8 cellular contexts compared by ENCODE assay signal in the genomic region with DNA sequence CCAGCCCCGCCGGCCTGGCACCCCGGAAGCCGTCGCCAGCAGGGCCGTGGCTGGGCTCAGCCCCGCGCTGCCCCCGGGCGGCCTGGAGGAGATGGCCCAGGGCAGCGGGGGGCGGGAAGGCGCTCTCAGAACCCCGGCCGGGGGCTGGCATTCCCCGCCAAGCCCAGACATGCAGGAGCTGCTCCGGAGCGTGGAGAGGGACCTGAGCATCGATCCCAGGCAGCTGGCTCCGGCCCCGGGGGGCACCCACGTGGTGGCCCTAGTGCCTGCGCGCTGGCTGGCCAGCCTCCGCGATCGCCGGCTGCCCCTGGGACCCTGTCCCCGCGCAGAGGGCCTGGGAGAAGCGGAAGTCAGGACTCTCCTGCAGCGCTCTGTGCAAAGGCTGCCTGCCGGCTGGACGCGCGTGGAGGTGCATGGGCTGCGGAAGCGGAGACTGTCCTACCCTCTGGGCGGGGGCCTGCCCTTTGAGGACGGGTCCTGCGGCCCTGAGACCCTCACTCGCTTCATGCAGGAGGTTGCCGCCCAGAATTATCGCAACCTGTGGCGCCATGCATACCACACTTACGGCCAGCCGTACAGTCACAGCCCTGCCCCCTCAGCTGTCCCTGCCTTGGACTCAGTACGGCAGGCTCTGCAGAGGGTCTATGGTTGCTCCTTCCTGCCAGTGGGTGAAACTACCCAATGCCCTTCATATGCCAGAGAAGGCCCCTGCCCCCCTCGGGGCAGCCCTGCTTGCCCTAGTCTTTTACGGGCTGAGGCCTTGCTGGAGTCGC. TPM values are rescaled to one million over a fixed set of nuclear protein-coding genes. Genes with fewer than 3 reads are reported as not detected.
DNase-seq lines count a peak whose midpoint lies in the region; ATAC-seq and TF ChIP-seq lines count a peak whose summit lies in the region.

No MANE protein-coding gene starts in this region.

- peak in 1 of 3 donors; percentile 37 for DNase-seq in CD4-positive, CD25-positive, alpha-beta regulatory T cell
- DNase-seq in MM.1S (peak; percentile 11), mammary epithelial cell (no peak), thoracic aorta (ENCODE audit: low spot score) (no peak), epidermal melanocyte (ENCODE audit: insufficient read length, low spot score) (no peak)

- H3K27me3 Mint-ChIP-seq in CD4-positive, CD25-positive, alpha-beta regulatory T cell, result no peaks in the 10 kb centered on the region

- H3K9ac ChIP-seq in MM.1S (ENCODE audit: low read length) (peak overlapping the region; percentile 59), mammary epithelial cell (ENCODE audit: insufficient read depth, low read length) (no peak overlapping the region), liver (ENCODE audit: low read depth in 1 of 2, low read length in 2 of 2) (no peak overlapping the region)

- no peak for TF ChIP-seq RAD21 in liver (IDR thresholded peaks at IDR 0.05)

- no peaks in the 10 kb centered on the region for H4K20me1 ChIP-seq in MM.1S (ENCODE audit: insufficient read depth, low read length)
- H4K20me1 ChIP-seq in mammary epithelial cell (ENCODE audit: insufficient read depth, low read length), result no peaks in the 10 kb centered on the region

- peak; percentile 41 to 60 for ATAC-seq in CD4-positive, CD25-positive, alpha-beta regulatory T cell (ENCODE audit: low read depth in 2 of 2)
- ATAC-seq in GM21390 (IDR thresholded peaks at IDR 0.05; ENCODE audit: unreplicated experiment), result peak; percentile 30
- peak; percentile 13 for ATAC-seq in thoracic aorta (ENCODE audit: insufficient number of reproducible peaks, low FRiP score, low read depth)
- no peak for ATAC-seq in HG03342 (IDR thresholded peaks at IDR 0.05; ENCODE audit: unreplicated experiment)

- CTCF ChIA-PET in mammary epithelial cell (lab: Charles Lee; ENCODE audit: low non-redundant PET), result no interaction called here

- no peak for TF ChIP-seq CTCF in MM.1S (IDR thresholded peaks at IDR 0.05; ENCODE audit: low read length)
- no peak for TF ChIP-seq CTCF in mammary epithelial cell (conservative IDR thresholded peaks at IDR 0.05 in 1 of 2, IDR thresholded peaks at IDR 0.05 in 1 of 2; ENCODE audit: extremely low read depth in 1 of 2, insufficient read depth in 1 of 2, low read depth in 1 of 2, low read length in 2 of 2)
- no peak for TF ChIP-seq CTCF in liver (IDR thresholded peaks at IDR 0.05; ENCODE audit: low read depth, low read length, missing input control)
- TF ChIP-seq CTCF in thoracic aorta (IDR thresholded peaks at IDR 0.05), result no peak

- peaks cover 5 to 60% (median 18%) of the 10 kb centered on the region in 4 donors for H3K4me1 Mint-ChIP-seq in CD4-positive, CD25-positive, alpha-beta regulatory T cell

- H3K4me2 ChIP-seq in MM.1S (ENCODE audit: low read depth, low read length), result peak overlapping the region; percentile 95
- H3K4me2 ChIP-seq in mammary epithelial cell (ENCODE audit: insufficient read depth, low read depth, low read length), result peak overlapping the region; percentile 98

- H3K27ac Mint-ChIP-seq in CD4-positive, CD25-positive, alpha-beta regulatory T cell, result peak overlapping the region in 2 of 3 donors; percentile 44 to 77

- dilution Hi-C loops in mammary epithelial cell (cut with HindIII; ENCODE audit: low sequenced_read_pairs), result no loop called here

- peak overlapping the region; percentile 6 for H3K4me3 ChIP-seq in CD4-positive, CD25-positive, alpha-beta regulatory T cell (ENCODE audit: low read depth, low read length)
- H3K4me3 ChIP-seq in MM.1S (ENCODE audit: low read length), result peak overlapping the region; percentile 73
- peak overlapping the region; percentile 39 to 60 (median 56) for H3K4me3 ChIP-seq in mammary epithelial cell (replicated peaks in 1 of 3; ENCODE audit: insufficient read depth in 1 of 3, low read depth in 2 of 3, low read length in 3 of 3)
- peak overlapping the region; percentile 70 to 98 (median 81) for H3K4me3 ChIP-seq in liver (ENCODE audit: low read depth in 1 of 3, low read length in 3 of 3)
- peak overlapping the region; percentile 83 for H3K4me3 ChIP-seq in thoracic aorta

- H3K79me2 ChIP-seq in MM.1S (ENCODE audit: low read length) (peaks cover 20% of the 10 kb centered on the region), mammary epithelial cell (ENCODE audit: insufficient read depth, low read length) (peaks cover 25% of the 10 kb centered on the region)

- no peaks in the 10 kb centered on the region for H3K27me3 ChIP-seq in CD4-positive, CD25-positive, alpha-beta regulatory T cell (ENCODE audit: control insufficient read depth, insufficient read depth, low read length)
- H3K27me3 ChIP-seq in MM.1S (replicated peaks; ENCODE audit: insufficient read depth, low read length) (no peaks in the 10 kb centered on the region), mammary epithelial cell (ENCODE audit: insufficient read depth, low read length) (no peaks in the 10 kb centered on the region), liver (ENCODE audit: control insufficient read depth in 4 of 4, insufficient read depth in 4 of 4, low read length in 3 of 4) (no peaks in the 10 kb centered on the region), thoracic aorta (replicated peaks; ENCODE audit: insufficient read depth) (no peaks in the 10 kb centered on the region)

- peak overlapping the region; percentile 65 to 85 (median 82) for H3K4me3 Mint-ChIP-seq in CD4-positive, CD25-positive, alpha-beta regulatory T cell

- no peaks in the 10 kb centered on the region for H3K9me3 ChIP-seq in CD4-positive, CD25-positive, alpha-beta regulatory T cell (ENCODE audit: control insufficient read depth in 2 of 2, low read length in 2 of 2)
- H3K9me3 ChIP-seq in MM.1S (replicated peaks; ENCODE audit: insufficient read depth, low read length) (no peaks in the 10 kb centered on the region), mammary epithelial cell (replicated peaks; ENCODE audit: insufficient read depth, low read length) (no peaks in the 10 kb centered on the region), liver (ENCODE audit: control insufficient read depth in 4 of 4, low read length in 3 of 4) (no peaks in the 10 kb centered on the region), thoracic aorta (no peaks in the 10 kb centered on the region)

- H3K27ac ChIP-seq in CD4-positive, CD25-positive, alpha-beta regulatory T cell (ENCODE audit: insufficient read depth, low read length, poor library complexity, severe bottlenecking), result no peak overlapping the region
- H3K27ac ChIP-seq in MM.1S (ENCODE audit: low read length) (no peak overlapping the region), mammary epithelial cell (ENCODE audit: insufficient read depth, low read depth, low read length) (no peak overlapping the region), liver (ENCODE audit: low read depth in 1 of 2, low read length in 2 of 2) (peak overlapping the region; percentile 79 to 80), thoracic aorta (peak overlapping the region; percentile 73)

- TSS peak; percentile 15 for BruUV-seq in mammary epithelial cell (replicated peaks; lab: Mats Ljungman, UMichigan)

- H3F3A ChIP-seq in MM.1S (ENCODE audit: insufficient read depth, low read length), result peaks cover 5% of the 10 kb centered on the region; the same call in 1 of the 2 replicates

- no peaks in the 10 kb centered on the region for H3K9me2 ChIP-seq in MM.1S (replicated peaks; ENCODE audit: insufficient read depth, low read length)

- H2AFZ ChIP-seq in MM.1S (ENCODE audit: low read length), result peak overlapping the region; percentile 55
- peak overlapping the region; percentile 79 for H2AFZ ChIP-seq in mammary epithelial cell (ENCODE audit: low read depth, low read length)

- H3K9me3 Mint-ChIP-seq in CD4-positive, CD25-positive, alpha-beta regulatory T cell, result no peaks in the 10 kb centered on the region

- in situ Hi-C loops in mammary epithelial cell (cut with MboI; ENCODE audit: low sequenced_read_pairs in 2 of 2), result loop anchor here (5.0 to 25.0 kb wide), 3 partner anchors 62 to 312 kb away; a partner anchor contains a TSS

- intact Hi-C loops in mammary epithelial cell (cut with micrococcal nuclease), result no loop called here

- peaks cover 17% of the 10 kb centered on the region for H3K36me3 ChIP-seq in CD4-positive, CD25-positive, alpha-beta regulatory T cell (ENCODE audit: control insufficient read depth, insufficient read depth, low read length)
- no peaks in the 10 kb centered on the region for H3K36me3 ChIP-seq in MM.1S (replicated peaks; ENCODE audit: insufficient read depth, low read length)
- no peaks in the 10 kb centered on the region for H3K36me3 ChIP-seq in mammary epithelial cell (ENCODE audit: insufficient read depth, low read length)
- H3K36me3 ChIP-seq in liver (ENCODE audit: control insufficient read depth in 4 of 4, insufficient read depth in 3 of 4, low read depth in 1 of 4, low read length in 3 of 4), result peaks cover 0 to 5% (median 0%) of the 10 kb centered on the region in 4 donors
- peaks cover 13% of the 10 kb centered on the region for H3K36me3 ChIP-seq in thoracic aorta

- peaks cover 7% of the 10 kb centered on the region for H3K36me3 Mint-ChIP-seq in CD4-positive, CD25-positive, alpha-beta regulatory T cell

- 42% methylated on average over 12 of the region's 51 CpGs for WGBS in mammary epithelial cell (ENCODE audit: low coverage, missing lambda C conversion rate)
- WGBS in liver, result 9% methylated on average over 51 of the region's 51 CpGs

- peaks cover 59% of the 10 kb centered on the region for H3K4me1 ChIP-seq in CD4-positive, CD25-positive, alpha-beta regulatory T cell (ENCODE audit: control insufficient read depth, insufficient read depth, low read length, poor library complexity, severe bottlenecking)
- H3K4me1 ChIP-seq in MM.1S (ENCODE audit: low read length) (peaks cover 17% of the 10 kb centered on the region), mammary epithelial cell (ENCODE audit: insufficient read depth, low read length) (peaks cover 43% of the 10 kb centered on the region), liver (ENCODE audit: control insufficient read depth in 4 of 4, insufficient read depth in 4 of 4, low read length in 3 of 4) (peaks cover 17 to 56% (median 37%) of the 10 kb centered on the region in 4 donors), thoracic aorta (ENCODE audit: control insufficient read depth in 1 of 2, low read depth in 2 of 2) (peaks cover 12 to 25% of the 10 kb centered on the region in 2 donors)

RNA-seq across cellular contexts. Expression of a gene that starts 0.6 kb away (rescaled TPM):
- 48.4 TPM for total RNA-seq in CD4-positive, CD25-positive, alpha-beta regulatory T cell
- 10 to 100 TPM; 10.6 to 15.5 (median 11.1) TPM for polyA plus RNA-seq in CD4-positive, CD25-positive, alpha-beta regulatory T cell
- total RNA-seq in mammary epithelial cell (10 to 100 TPM; 17.8 to 35.5 TPM), liver (10 to 100 TPM; 39.2 to 41.8 TPM), thoracic aorta (10 to 100 TPM; 32.7 to 41.8 TPM)
- polyA plus RNA-seq in mammary epithelial cell (10.2 TPM), liver (10 to 100 TPM; 12.3 to 26.8 TPM)
- 8.5 TPM for polyA minus RNA-seq in mammary epithelial cell

RNA-seq across cellular contexts. Expression of a gene that starts 14.9 kb away (rescaled TPM):
- 0.35 TPM for total RNA-seq in CD4-positive, CD25-positive, alpha-beta regulatory T cell
- polyA plus RNA-seq in CD4-positive, CD25-positive, alpha-beta regulatory T cell, result under 1 TPM in 2 of 4 donors, not detected in 2; 0.03 to 0.17 TPM
- total RNA-seq in mammary epithelial cell (1 to 10 TPM; 2.2 to 5.7 TPM), liver (1 to 10 TPM; 1.2 to 7.3 TPM), thoracic aorta (1 to 10 TPM; 7.3 to 8.3 TPM)
- polyA plus RNA-seq in mammary epithelial cell (0.87 TPM), liver (1 to 10 TPM; 2.6 to 4.3 TPM)
- polyA minus RNA-seq in mammary epithelial cell, result 4.4 TPM

RNA-seq across cellular contexts. Expression of a gene that starts 17.6 kb away (rescaled TPM):
- 0.69 TPM for total RNA-seq in CD4-positive, CD25-positive, alpha-beta regulatory T cell
- polyA plus RNA-seq in CD4-positive, CD25-positive, alpha-beta regulatory T cell, result not detected
- 1 to 10 TPM; 5.7 to 7.3 TPM for total RNA-seq in mammary epithelial cell
- polyA plus RNA-seq in mammary epithelial cell, result 10.1 TPM
- 3.7 TPM for polyA minus RNA-seq in mammary epithelial cell
- 100 to 1,000 TPM; 582 to 768 TPM for total RNA-seq in liver
- 1,000 to 10,000 TPM in 1 of 2 donors, 100 to 1,000 TPM in 1; 477 to 1,248 TPM for polyA plus RNA-seq in liver
- total RNA-seq in thoracic aorta, result 1 to 10 TPM; 5.0 to 9.8 TPM

RNA-seq across cellular contexts. Expression of a gene that starts 36.8 kb away (rescaled TPM):
- total RNA-seq in CD4-positive, CD25-positive, alpha-beta regulatory T cell, result not detected
- polyA plus RNA-seq in CD4-positive, CD25-positive, alpha-beta regulatory T cell, result 1 to 10 TPM in 3 of 4 donors, under 1 TPM in 1; 0.36 to 1.6 (median 1.5) TPM
- total RNA-seq in mammary epithelial cell (10 to 100 TPM; 10.8 to 89.5 TPM), liver (1,000 to 10,000 TPM in 1 of 2 donors, 100 to 1,000 TPM in 1; 319 to 1,105 TPM), thoracic aorta (100 to 1,000 TPM; 385 to 608 TPM)
- polyA plus RNA-seq in mammary epithelial cell (85.4 TPM), liver (100 to 1,000 TPM; 742 to 798 TPM)
- polyA minus RNA-seq in mammary epithelial cell, result 77.9 TPM

RNA-seq across cellular contexts. Expression of a gene that starts 40.4 kb away (rescaled TPM):
- total RNA-seq in CD4-positive, CD25-positive, alpha-beta regulatory T cell, result 405 TPM
- polyA plus RNA-seq in CD4-positive, CD25-positive, alpha-beta regulatory T cell, result 100 to 1,000 TPM; 146 to 170 (median 159) TPM
- total RNA-seq in mammary epithelial cell (100 to 1,000 TPM; 114 to 243 TPM), liver (100 to 1,000 TPM; 103 to 110 TPM), thoracic aorta (100 to 1,000 TPM; 184 to 186 TPM)
- polyA plus RNA-seq in mammary epithelial cell (132 TPM), liver (10 to 100 TPM; 50.2 to 61.1 TPM)
- polyA minus RNA-seq in mammary epithelial cell, result 482 TPM

Comparison
In these comparisons a context has a peak if more than half of its experiments do, and no peak if none do; other contexts are left out.
1. H3K27ac ChIP-seq: peak in liver (2 of 2) and thoracic aorta (2 of 2); none in CD4-positive, CD25-positive, alpha-beta regulatory T cell (single experiment), MM.1S (single experiment) and mammary epithelial cell (single experiment).
2. H3K4me3 ChIP-seq: peak in every context shown above with its lines; median percentile 83 in thoracic aorta; 81 in liver; 73 in MM.1S; 56 in mammary epithelial cell; 6 in CD4-positive, CD25-positive, alpha-beta regulatory T cell.
3. RNA of a gene that starts 17.6 kb away (total RNA-seq): 582 to 768 TPM in liver; 5.0 to 9.8 TPM in thoracic aorta, 5.7 to 7.3 TPM in mammary epithelial cell and 0.69 TPM in CD4-positive, CD25-positive, alpha-beta regulatory T cell (single experiment); every median in the first group is over 10 times any median in the second.